2 cellular contexts compared by ENCODE assay signal in the genomic region with DNA sequence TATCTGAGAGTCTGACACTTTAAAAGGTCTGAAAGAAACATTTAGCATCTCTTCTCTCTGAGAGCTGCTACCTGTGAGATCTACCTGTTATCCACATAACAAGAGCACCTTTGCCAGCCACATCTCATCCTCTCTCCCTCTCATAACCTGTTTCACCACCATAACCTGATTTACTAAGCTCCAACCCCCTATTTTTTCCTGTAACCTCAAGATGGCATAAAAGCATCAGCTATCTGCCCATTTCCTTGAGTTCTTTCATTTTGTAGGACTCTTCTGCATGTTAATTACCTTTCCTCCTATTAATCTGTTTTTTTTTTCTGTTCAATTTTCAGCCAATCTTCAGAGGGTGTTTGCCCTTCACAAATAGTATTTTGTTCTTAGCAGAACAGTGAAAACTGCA.
A peak's percentile ranks its signal among the peaks of the same experiment; 100 is the strongest.
TF ChIP-seq lines count a peak whose summit lies in the region.

No MANE protein-coding gene starts in this region.

TF ChIP-seq in A549, 52 proteins besides CTCF, POLR2A, EP300 and RAD21:
- TF ChIP-seq KDM5A (IDR thresholded peaks at IDR 0.05) (no peak), SMC3 (IDR thresholded peaks at IDR 0.05) (0 out of 3 replicates have a peak, but pooled peaks have one; percentile 12)

TF ChIP-seq in GM12878, 131 proteins besides CTCF, POLR2A, EP300 and RAD21:
- TF ChIP-seq CEBPB (IDR thresholded peaks at IDR 0.05; ENCODE audit: borderline replicate concordance in 1 of 2, low read depth in 2 of 2, low read length in 2 of 2), result no peak
- TF ChIP-seq, protein P1, sequence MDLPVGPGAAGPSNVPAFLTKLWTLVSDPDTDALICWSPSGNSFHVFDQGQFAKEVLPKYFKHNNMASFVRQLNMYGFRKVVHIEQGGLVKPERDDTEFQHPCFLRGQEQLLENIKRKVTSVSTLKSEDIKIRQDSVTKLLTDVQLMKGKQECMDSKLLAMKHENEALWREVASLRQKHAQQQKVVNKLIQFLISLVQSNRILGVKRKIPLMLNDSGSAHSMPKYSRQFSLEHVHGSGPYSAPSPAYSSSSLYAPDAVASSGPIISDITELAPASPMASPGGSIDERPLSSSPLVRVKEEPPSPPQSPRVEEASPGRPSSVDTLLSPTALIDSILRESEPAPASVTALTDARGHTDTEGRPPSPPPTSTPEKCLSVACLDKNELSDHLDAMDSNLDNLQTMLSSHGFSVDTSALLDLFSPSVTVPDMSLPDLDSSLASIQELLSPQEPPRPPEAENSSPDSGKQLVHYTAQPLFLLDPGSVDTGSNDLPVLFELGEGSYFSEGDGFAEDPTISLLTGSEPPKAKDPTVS (IDR thresholded peaks at IDR 0.05; ENCODE audit: low read depth, low read length), result no peak
